8 cellular contexts compared by ENCODE assay signal in the genomic region with DNA sequence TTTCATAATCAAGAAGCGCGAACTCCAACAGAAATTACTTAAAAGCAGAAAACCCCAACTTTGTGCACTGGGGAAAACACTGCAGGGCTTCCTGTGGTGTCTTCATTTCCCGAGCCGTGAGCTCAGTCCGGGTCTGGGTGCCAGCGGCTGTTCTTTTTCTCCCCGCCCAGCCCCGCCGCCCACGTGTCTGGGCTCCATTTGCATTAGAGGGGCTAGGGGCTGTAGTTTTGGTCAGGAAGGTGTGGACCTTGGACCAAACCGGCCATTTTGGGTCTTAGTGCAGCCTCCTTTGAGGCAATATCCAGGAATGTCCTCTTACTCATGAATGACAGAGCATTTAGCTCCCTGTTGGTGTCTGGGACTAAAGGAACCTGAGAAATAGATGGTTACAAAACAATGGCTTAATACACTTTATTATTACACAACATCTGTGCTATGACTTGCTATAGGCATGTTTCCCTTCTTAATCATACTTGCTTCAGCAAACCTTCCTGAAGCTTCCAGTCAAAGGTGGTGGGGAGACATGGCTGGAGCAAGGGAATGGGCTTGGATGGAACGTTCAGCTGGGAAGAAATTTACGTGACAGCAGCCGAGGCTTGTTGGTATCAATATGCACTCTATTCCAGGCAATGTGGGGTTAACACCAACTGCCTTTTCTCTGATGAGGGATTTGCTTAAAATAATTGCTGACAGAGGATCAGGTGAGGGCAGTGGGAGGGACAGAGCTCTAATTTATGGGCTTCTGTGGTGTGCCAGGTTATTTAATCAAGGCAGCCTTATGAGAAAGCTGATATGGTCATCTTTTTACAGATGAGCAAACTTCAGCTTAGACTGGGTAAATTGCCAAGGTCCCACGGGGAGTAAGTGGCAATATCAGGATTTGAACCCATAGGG. TPM values are rescaled to one million over a fixed set of nuclear protein-coding genes. Genes with fewer than 3 reads are reported as not detected.
DNase-seq lines count a peak whose midpoint lies in the region; ATAC-seq, FAIRE-seq and TF ChIP-seq lines count a peak whose summit lies in the region.

No MANE protein-coding gene starts in this region.

- in situ Hi-C loops in astrocyte of the cerebellum (cut with HindIII; ENCODE audit: low sequenced_read_pairs): no loop called here

- H3K9me3 ChIP-seq in DOHH2 (ENCODE audit: control insufficient read depth, insufficient read depth, low read length) (no peaks in the 10 kb centered on the region), RWPE2 (ENCODE audit: severe bottlenecking) (no peaks in the 10 kb centered on the region), hepatocyte (ENCODE audit: low read depth) (no peaks in the 10 kb centered on the region)

- H3F3A ChIP-seq in DOHH2 (ENCODE audit: control insufficient read depth, insufficient read depth): peaks cover 3% of the 10 kb centered on the region

- H3K27ac ChIP-seq in DOHH2 (ENCODE audit: low read depth, low read length) (no peak overlapping the region), RWPE2 (ENCODE audit: poor library complexity, severe bottlenecking) (peak overlapping the region; percentile 95), hepatocyte (peak overlapping the region; percentile 84)

- TF ChIP-seq CTCF in DOHH2 (IDR thresholded peaks at IDR 0.05; ENCODE audit: low read depth, low read length, poor library complexity, severe bottlenecking) (no peak), RWPE2 (IDR thresholded peaks at IDR 0.05; ENCODE audit: poor library complexity, severe bottlenecking) (no peak), astrocyte of the cerebellum (IDR thresholded peaks at IDR 0.05; ENCODE audit: low read depth, low read length, missing control alignments) (no peak), hepatocyte (IDR thresholded peaks at IDR 0.05; ENCODE audit: poor library complexity) (no peak)

- no peaks in the 10 kb centered on the region for H3K79me2 ChIP-seq in DOHH2 (ENCODE audit: control insufficient read depth, low read length)
- peaks cover 3% of the 10 kb centered on the region for H3K79me2 ChIP-seq in hepatocyte

- H4K20me1 ChIP-seq in DOHH2 (ENCODE audit: control insufficient read depth, insufficient read depth, low read depth, low read length): no peaks in the 10 kb centered on the region
- no peaks in the 10 kb centered on the region for H4K20me1 ChIP-seq in hepatocyte (ENCODE audit: insufficient read depth, poor library complexity, severe bottlenecking)

- H2AFZ ChIP-seq in hepatocyte: peak overlapping the region; percentile 98

- ATAC-seq in RWPE2 (ENCODE audit: low read depth): peak; percentile 72
- ATAC-seq in HG02623 (IDR thresholded peaks at IDR 0.05; ENCODE audit: unreplicated experiment): no peak

- H3K9me2 ChIP-seq in DOHH2 (replicated peaks; ENCODE audit: control insufficient read depth, low read length): no peaks in the 10 kb centered on the region
- no peaks in the 10 kb centered on the region for H3K9me2 ChIP-seq in hepatocyte (replicated peaks; ENCODE audit: insufficient read depth)

- H3K27me3 ChIP-seq in DOHH2 (ENCODE audit: control insufficient read depth, low read length) (no peaks in the 10 kb centered on the region), RWPE2 (ENCODE audit: insufficient read depth, poor library complexity, severe bottlenecking) (no peaks in the 10 kb centered on the region), hepatocyte (no peaks in the 10 kb centered on the region)

- 13% methylated on average over 15 of the region's 15 CpGs for whole genome bisulfite sequencing in hepatocyte (ENCODE audit: low lambda C conversion rate, missing lambda C conversion rate)

- DNase-seq in HK-2 (ENCODE audit: unreplicated experiment): peak; percentile 33
- no peak for DNase-seq in RWPE2 (ENCODE audit: low spot score)
- no peak for DNase-seq in astrocyte of the cerebellum (ENCODE audit: low read depth)
- peak; percentile 65 for DNase-seq in hepatocyte (ENCODE audit: low spot score)
- DNase-seq in renal cortical epithelial cell (ENCODE audit: low read depth): peak; percentile 98
- DNase-seq in frontal cortex (ENCODE audit: low spot score in 2 of 2): no peak

- peaks cover 26% of the 10 kb centered on the region for H3K4me1 ChIP-seq in DOHH2 (ENCODE audit: control insufficient read depth, low read length)
- H3K4me1 ChIP-seq in RWPE2 (ENCODE audit: insufficient read depth, poor library complexity, severe bottlenecking): peaks cover 29% of the 10 kb centered on the region
- H3K4me1 ChIP-seq in hepatocyte (ENCODE audit: insufficient read depth): peaks cover 17% of the 10 kb centered on the region

- no peak for FAIRE-seq in frontal cortex (lab: Jason Lieb, UNC)

- peak overlapping the region; percentile 94 for H3K4me3 ChIP-seq in DOHH2 (ENCODE audit: low read length)
- peak overlapping the region; percentile 87 for H3K4me3 ChIP-seq in RWPE2 (ENCODE audit: severe bottlenecking)
- peak overlapping the region; percentile 61 for H3K4me3 ChIP-seq in astrocyte of the cerebellum (ENCODE audit: low read depth, low read length)
- H3K4me3 ChIP-seq in hepatocyte: peak overlapping the region; percentile 88

- H3K36me3 ChIP-seq in DOHH2 (ENCODE audit: control insufficient read depth, low read length) (no peaks in the 10 kb centered on the region), RWPE2 (ENCODE audit: low read depth) (peaks cover 12% of the 10 kb centered on the region; the same call in 1 of the 2 replicates), hepatocyte (replicated peaks; ENCODE audit: insufficient read depth, low read depth) (no peaks in the 10 kb centered on the region)

- H3K4me2 ChIP-seq in DOHH2 (ENCODE audit: low read length) (peak overlapping the region; percentile 95), hepatocyte (peak overlapping the region; percentile 98)

RNA-seq across cellular contexts. Expression of a gene that starts 1.1 kb away (rescaled TPM):
- total RNA-seq in hepatocyte (30.5 and 34.2 TPM in 2 replicates), renal cortical epithelial cell (52.4 and 66.0 TPM in 2 replicates), frontal cortex (2.4 TPM)
- polyA plus RNA-seq in hepatocyte: 71.9 and 77.5 TPM in 2 replicates

RNA-seq across cellular contexts. Expression of a gene that starts 25.0 kb away (rescaled TPM):
- total RNA-seq in hepatocyte (not detected in 2 replicates), renal cortical epithelial cell (0.25 TPM in 1 of 2 replicates, not detected in the other), frontal cortex (not detected)
- polyA plus RNA-seq in hepatocyte: 0.37 TPM in 1 of 2 replicates, not detected in the other

RNA-seq across cellular contexts. Expression of a gene that starts 45.5 kb away (rescaled TPM):
- total RNA-seq in hepatocyte (0.16 and 0.60 TPM in 2 replicates), renal cortical epithelial cell (under 0.01 and 0.05 TPM in 2 replicates), frontal cortex (137 TPM)
- polyA plus RNA-seq in hepatocyte: 0.28 TPM in 1 of 2 replicates, not detected in the other

RNA-seq across cellular contexts. Expression of a gene that starts 56.0 kb away (rescaled TPM):
- total RNA-seq in hepatocyte (40.6 and 46.8 TPM in 2 replicates), renal cortical epithelial cell (28.5 and 30.9 TPM in 2 replicates), frontal cortex (54.2 TPM)
- polyA plus RNA-seq in hepatocyte: 63.2 and 72.7 TPM in 2 replicates

Comparison
In these comparisons a context has a peak if more than half of its experiments do, and no peak if none do; other contexts are left out.
1. DNase-seq: peak in HK-2 (single experiment), hepatocyte (single experiment) and renal cortical epithelial cell (single experiment); none in RWPE2 (single experiment), astrocyte of the cerebellum (single experiment) and frontal cortex (0 of 2).
2. RNA of a gene that starts 45.5 kb away (total RNA-seq): 137 TPM in frontal cortex (single experiment); 0.16 to 0.60 TPM in hepatocyte and under 0.01 to 0.05 TPM in renal cortical epithelial cell; every median in the first group is over 10 times any median in the second.
3. Peak in every context shown above with its lines, with median percentiles within 50 percentile points of each other: H3K4me3 ChIP-seq.